ENCODE assay signal across 9 cellular contexts in the genomic region with DNA sequence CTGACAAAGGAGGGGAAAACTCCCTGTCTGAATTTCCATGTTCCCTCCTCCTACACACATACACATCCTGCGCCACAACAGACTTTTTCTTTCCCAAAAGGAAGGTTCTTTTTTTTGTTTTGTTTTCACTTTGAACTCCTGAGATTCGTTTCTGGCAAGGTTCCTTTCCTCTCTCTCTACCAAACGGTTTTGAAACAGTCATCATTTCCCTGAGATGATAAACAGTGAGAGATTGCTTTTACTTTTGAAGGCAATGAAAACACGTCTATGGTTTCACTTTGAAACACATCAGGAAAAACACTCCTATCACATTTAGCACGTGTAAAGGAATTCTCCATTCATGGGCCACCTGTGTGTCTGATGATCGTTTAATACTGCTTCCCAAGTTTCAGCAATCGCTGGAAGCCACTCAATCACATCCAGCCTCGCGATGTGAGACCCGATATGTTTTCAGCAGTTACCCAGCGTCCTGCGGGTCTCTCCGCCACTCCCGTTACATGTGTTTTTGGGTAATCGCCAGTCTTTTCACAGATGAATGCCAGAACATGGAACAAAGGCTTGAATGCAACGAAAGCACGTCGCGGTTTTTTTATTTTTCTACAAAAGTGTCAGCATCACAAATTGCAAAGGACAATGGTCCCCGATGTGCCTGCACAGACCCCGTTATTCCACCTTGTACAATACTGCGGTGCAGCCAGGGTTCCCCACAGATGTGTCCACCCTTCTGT.
DNase-seq lines count a peak whose midpoint lies in the region; ATAC-seq and TF ChIP-seq lines count a peak whose summit lies in the region.
"Had no signal": no experiment of that assay in that cellular context is flagged by ENCODE, and none has a peak within 500 bp of the region (broad histone marks: within the 10 kb centered on the region; RNA-seq: fewer than 3 reads in every experiment).

No MANE protein-coding gene starts in this region.

- H3K4me3 Mint-ChIP-seq in activated CD8-positive, alpha-beta memory T cell treated with anti-CD3 and anti-CD28 coated beads, Interleukin-2, amount 10 ng/mL, durations not matched to agents 7 days and 5 days: peak overlapping the region; percentile 74
- H3K4me3 Mint-ChIP-seq in WTC11: no peak overlapping the region

- H3K4me3 ChIP-seq in fibroblast of the aortic adventitia (ENCODE audit: low read depth, low read length): peak overlapping the region; percentile 68
- peak overlapping the region; percentile 69 for H3K4me3 ChIP-seq in skeletal muscle satellite cell (ENCODE audit: low read length)
- H3K4me3 ChIP-seq: cardiac muscle cell had no signal

- peaks cover 2% of the 10 kb centered on the region for H3K27me3 Mint-ChIP-seq in activated CD8-positive, alpha-beta memory T cell treated with anti-CD3 and anti-CD28 coated beads, Interleukin-2, amount 10 ng/mL, durations not matched to agents 7 days and 5 days
- H3K27me3 Mint-ChIP-seq in WTC11 (ENCODE audit: low read depth): no peaks in the 10 kb centered on the region

- no peaks in the 10 kb centered on the region for H3K9me3 ChIP-seq in skeletal muscle satellite cell (replicated peaks; ENCODE audit: low read length)

- no peak for TF ChIP-seq CTCF in fibroblast of the aortic adventitia (IDR thresholded peaks at IDR 0.05; ENCODE audit: insufficient read depth, low read length)
- TF ChIP-seq CTCF in WTC11 (IDR thresholded peaks at IDR 0.05): no peak

- peak overlapping the region; percentile 81 for H3K4me2 ChIP-seq in skeletal muscle satellite cell (ENCODE audit: low read length)

- DNase-seq in activated CD8-positive, alpha-beta memory T cell treated with anti-CD3 and anti-CD28 coated beads, Interleukin-2, amount 10 ng/mL, durations not matched to agents 7 days and 5 days: peak; percentile 49
- no peak for DNase-seq in activated CD8-positive, alpha-beta memory T cell treated with anti-CD3 and anti-CD28 coated beads, Interleukin-2, amount 50 U/mL, for 48 hours
- peak; percentile 53 for DNase-seq in SW480 (ENCODE audit: low spot score)
- DNase-seq in fibroblast of the aortic adventitia (ENCODE audit: low read depth): peak; percentile 56
- no peak for DNase-seq in WTC11 (ENCODE audit: low spot score)
- DNase-seq in stimulated activated naive CD4-positive, alpha-beta T cell (lab: John Stamatoyannopoulos, UW): no peak

- POLR2A ChIA-PET in WTC11 (lab: Charles Lee): no interaction called here

- peaks cover 50% of the 10 kb centered on the region for H3K27me3 ChIP-seq in skeletal muscle satellite cell (ENCODE audit: control insufficient read depth, insufficient read depth, low read length)
- H3K27me3 ChIP-seq: cardiac muscle cell had no signal

- H3K27ac Mint-ChIP-seq in activated CD8-positive, alpha-beta memory T cell treated with anti-CD3 and anti-CD28 coated beads, Interleukin-2, amount 10 ng/mL, durations not matched to agents 7 days and 5 days: peak overlapping the region; percentile 85
- H3K27ac Mint-ChIP-seq in WTC11: no peak overlapping the region; the same call in 1 of the 2 replicates

- peak overlapping the region; percentile 70 for H3K9ac ChIP-seq in skeletal muscle satellite cell (ENCODE audit: low read depth, low read length)

- peak; percentile 66 for ATAC-seq in activated CD8-positive, alpha-beta memory T cell treated with anti-CD3 and anti-CD28 coated beads, Interleukin-2, amount 10 ng/mL, durations not matched to agents 7 days and 5 days
- ATAC-seq in WTC11 (no peak), GM19351 (IDR thresholded peaks at IDR 0.05; ENCODE audit: unreplicated experiment) (no peak)

- H3K4me1 ChIP-seq in skeletal muscle satellite cell (ENCODE audit: control insufficient read depth, insufficient read depth, low read length): peaks cover 4% of the 10 kb centered on the region

- no peaks in the 10 kb centered on the region for H3K9me3 Mint-ChIP-seq in activated CD8-positive, alpha-beta memory T cell treated with anti-CD3 and anti-CD28 coated beads, Interleukin-2, amount 10 ng/mL, durations not matched to agents 7 days and 5 days (ENCODE audit: low read depth)
- H3K9me3 Mint-ChIP-seq in WTC11: no peaks in the 10 kb centered on the region

- peaks cover 14% of the 10 kb centered on the region for H3K4me1 Mint-ChIP-seq in activated CD8-positive, alpha-beta memory T cell treated with anti-CD3 and anti-CD28 coated beads, Interleukin-2, amount 10 ng/mL, durations not matched to agents 7 days and 5 days
- H3K4me1 Mint-ChIP-seq in WTC11: no peaks in the 10 kb centered on the region

- H3K36me3 Mint-ChIP-seq in activated CD8-positive, alpha-beta memory T cell treated with anti-CD3 and anti-CD28 coated beads, Interleukin-2, amount 10 ng/mL, durations not matched to agents 7 days and 5 days: no peaks in the 10 kb centered on the region
- H3K36me3 Mint-ChIP-seq in WTC11: no peaks in the 10 kb centered on the region

- H3K36me3 ChIP-seq in skeletal muscle satellite cell (ENCODE audit: insufficient read depth, low read length): no peaks in the 10 kb centered on the region
- H3K36me3 ChIP-seq: cardiac muscle cell had no signal

- CTCF ChIA-PET in activated CD8-positive, alpha-beta memory T cell treated with anti-CD3 and anti-CD28 coated beads, Interleukin-2, amount 10 ng/mL, durations not matched to agents 7 days and 5 days (lab: Charles Lee): no interaction called here
- CTCF ChIA-PET in WTC11 (lab: Charles Lee): no interaction called here

TF ChIP-seq in WTC11, 78 proteins besides CTCF, POLR2A, EP300 and RAD21 (continues in another document):
- TF ChIP-seq IRF2 (CRISPR knock-in tag; IDR thresholded peaks at IDR 0.05; ENCODE audit: borderline replicate concordance, low read depth): no peak
- no peak for TF ChIP-seq ZNF263 (CRISPR knock-in tag; IDR thresholded peaks at IDR 0.05; ENCODE audit: low read depth)
- TF ChIP-seq ETV6 (CRISPR knock-in tag; IDR thresholded peaks at IDR 0.05): no peak
- TF ChIP-seq PRRX2 (CRISPR knock-in tag; IDR thresholded peaks at IDR 0.05): no peak
- TF ChIP-seq, protein P1, sequence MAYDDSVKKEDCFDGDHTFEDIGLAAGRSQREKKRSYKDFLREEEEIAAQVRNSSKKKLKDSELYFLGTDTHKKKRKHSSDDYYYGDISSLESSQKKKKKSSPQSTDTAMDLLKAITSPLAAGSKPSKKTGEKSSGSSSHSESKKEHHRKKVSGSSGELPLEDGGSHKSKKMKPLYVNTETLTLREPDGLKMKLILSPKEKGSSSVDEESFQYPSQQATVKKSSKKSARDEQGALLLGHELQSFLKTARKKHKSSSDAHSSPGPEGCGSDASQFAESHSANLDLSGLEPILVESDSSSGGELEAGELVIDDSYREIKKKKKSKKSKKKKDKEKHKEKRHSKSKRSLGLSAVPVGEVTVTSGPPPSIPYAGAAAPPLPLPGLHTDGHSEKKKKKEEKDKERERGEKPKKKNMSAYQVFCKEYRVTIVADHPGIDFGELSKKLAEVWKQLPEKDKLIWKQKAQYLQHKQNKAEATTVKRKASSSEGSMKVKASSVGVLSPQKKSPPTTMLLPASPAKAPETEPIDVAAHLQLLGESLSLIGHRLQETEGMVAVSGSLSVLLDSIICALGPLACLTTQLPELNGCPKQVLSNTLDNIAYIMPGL (CRISPR knock-in tag; IDR thresholded peaks at IDR 0.05): no peak
- TF ChIP-seq ZNF671 (CRISPR knock-in tag; IDR thresholded peaks at IDR 0.05): no peak
- TF ChIP-seq, protein P2, sequence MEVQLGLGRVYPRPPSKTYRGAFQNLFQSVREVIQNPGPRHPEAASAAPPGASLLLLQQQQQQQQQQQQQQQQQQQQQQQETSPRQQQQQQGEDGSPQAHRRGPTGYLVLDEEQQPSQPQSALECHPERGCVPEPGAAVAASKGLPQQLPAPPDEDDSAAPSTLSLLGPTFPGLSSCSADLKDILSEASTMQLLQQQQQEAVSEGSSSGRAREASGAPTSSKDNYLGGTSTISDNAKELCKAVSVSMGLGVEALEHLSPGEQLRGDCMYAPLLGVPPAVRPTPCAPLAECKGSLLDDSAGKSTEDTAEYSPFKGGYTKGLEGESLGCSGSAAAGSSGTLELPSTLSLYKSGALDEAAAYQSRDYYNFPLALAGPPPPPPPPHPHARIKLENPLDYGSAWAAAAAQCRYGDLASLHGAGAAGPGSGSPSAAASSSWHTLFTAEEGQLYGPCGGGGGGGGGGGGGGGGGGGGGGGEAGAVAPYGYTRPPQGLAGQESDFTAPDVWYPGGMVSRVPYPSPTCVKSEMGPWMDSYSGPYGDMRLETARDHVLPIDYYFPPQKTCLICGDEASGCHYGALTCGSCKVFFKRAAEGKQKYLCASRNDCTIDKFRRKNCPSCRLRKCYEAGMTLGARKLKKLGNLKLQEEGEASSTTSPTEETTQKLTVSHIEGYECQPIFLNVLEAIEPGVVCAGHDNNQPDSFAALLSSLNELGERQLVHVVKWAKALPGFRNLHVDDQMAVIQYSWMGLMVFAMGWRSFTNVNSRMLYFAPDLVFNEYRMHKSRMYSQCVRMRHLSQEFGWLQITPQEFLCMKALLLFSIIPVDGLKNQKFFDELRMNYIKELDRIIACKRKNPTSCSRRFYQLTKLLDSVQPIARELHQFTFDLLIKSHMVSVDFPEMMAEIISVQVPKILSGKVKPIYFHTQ (CRISPR knock-in tag; IDR thresholded peaks at IDR 0.05): no peak
- no peak for TF ChIP-seq ZMAT4 (CRISPR knock-in tag; IDR thresholded peaks at IDR 0.05)
- TF ChIP-seq RORB (CRISPR knock-in tag; IDR thresholded peaks at IDR 0.05): no peak
- no peak for TF ChIP-seq ZNF281 (CRISPR knock-in tag; IDR thresholded peaks at IDR 0.05)

Comparison
In these comparisons a context has a peak if more than half of its experiments do, and no peak if none do; other contexts are left out.
1. DNase-seq: peak in activated CD8-positive, alpha-beta memory T cell treated with anti-CD3 and anti-CD28 coated beads, Interleukin-2, amount 10 ng/mL, durations not matched to agents 7 days and 5 days (single experiment), SW480 (single experiment) and fibroblast of the aortic adventitia (single experiment); none in activated CD8-positive, alpha-beta memory T cell treated with anti-CD3 and anti-CD28 coated beads, Interleukin-2, amount 50 U/mL, for 48 hours (single experiment), WTC11 (single experiment) and stimulated activated naive CD4-positive, alpha-beta T cell (0 of 6).